20 cellular contexts compared by ENCODE assay signal in the genomic region with DNA sequence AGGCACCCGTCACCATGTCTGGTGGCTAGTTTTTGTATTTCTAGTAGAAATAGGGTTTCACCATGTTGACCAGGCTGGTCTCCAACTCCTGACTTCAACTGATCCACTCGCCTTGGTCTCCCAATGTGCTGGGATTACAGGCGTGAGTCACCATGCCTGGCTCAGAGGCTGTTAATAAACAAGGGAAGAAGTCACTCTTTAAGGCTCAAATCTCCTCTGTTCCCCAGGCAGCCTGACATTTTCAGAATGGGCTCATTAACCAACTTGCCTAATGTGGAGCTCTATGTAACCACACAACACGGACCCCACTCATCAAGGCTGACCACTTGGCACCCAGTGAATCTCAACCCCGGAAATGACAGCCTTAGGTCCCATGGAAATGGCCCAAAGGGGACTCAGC. TPM values are rescaled to one million over a fixed set of nuclear protein-coding genes. Genes with fewer than 3 reads are reported as not detected.
DNase-seq lines count a peak whose midpoint lies in the region; ATAC-seq, FAIRE-seq and TF ChIP-seq lines count a peak whose summit lies in the region.
"Had no signal": no experiment of that assay in that cellular context is flagged by ENCODE, and none has a peak within 500 bp of the region (broad histone marks: within the 10 kb centered on the region; RNA-seq: fewer than 3 reads in every experiment).

No MANE protein-coding gene starts in this region.

- H4K20me1 ChIP-seq in Karpas-422 (ENCODE audit: insufficient read depth, low read depth, low read length): no peaks in the 10 kb centered on the region

- peak; percentile 46 for FAIRE-seq in urothelium cell line (lab: Jason Lieb, UNC)
- FAIRE-seq: endometrium had no signal

- H3K27ac Mint-ChIP-seq in HFFc6: peak overlapping the region; percentile 89
- H3K27ac Mint-ChIP-seq in activated T-cell treated with anti-CD3 and anti-CD28 coated beads, Interleukin-2, amount 50 U/mL, for 72 hours: no peak overlapping the region

- TF ChIP-seq CTCF in HFFc6 (IDR thresholded peaks at IDR 0.05): no peak

- no peak overlapping the region for H3K27ac ChIP-seq in Karpas-422 (ENCODE audit: low read length)
- H3K27ac ChIP-seq: prostate gland, tibial artery, WERI-Rb-1 had no signal

- ATAC-seq in activated T-cell treated with anti-CD3 and anti-CD28 coated beads, Interleukin-2, amount 50 U/mL, for 72 hours (replicated peaks in 1 of 2): no peak
- ATAC-seq: naive thymus-derived CD8-positive, alpha-beta T cell; SK-N-SH treated with all-trans-retinoic acid at 6 μM for 48 hours had no signal

- no peaks in the 10 kb centered on the region for H3K79me2 ChIP-seq in Karpas-422 (ENCODE audit: low read length)

- H3K4me3 Mint-ChIP-seq in HFFc6: no peak overlapping the region; the same call in 1 of the 2 replicates
- no peak overlapping the region for H3K4me3 Mint-ChIP-seq in activated T-cell treated with anti-CD3 and anti-CD28 coated beads, Interleukin-2, amount 50 U/mL, for 72 hours
- H3K4me3 Mint-ChIP-seq: CD8-positive, alpha-beta memory T cell; naive thymus-derived CD8-positive, alpha-beta T cell had no signal

- peaks cover 31% of the 10 kb centered on the region for H3K27me3 Mint-ChIP-seq in HFFc6 (ENCODE audit: insufficient read depth)
- H3K27me3 Mint-ChIP-seq in activated T-cell treated with anti-CD3 and anti-CD28 coated beads, Interleukin-2, amount 50 U/mL, for 72 hours (ENCODE audit: low read depth): no peaks in the 10 kb centered on the region
- H3K27me3 Mint-ChIP-seq: naive thymus-derived CD8-positive, alpha-beta T cell had no signal

- H3K9me3 ChIP-seq in Karpas-422 (ENCODE audit: low read length): no peaks in the 10 kb centered on the region
- H3K9me3 ChIP-seq: prostate gland, tibial artery had no signal

- H2AFZ ChIP-seq in Karpas-422 (ENCODE audit: low read length): no peak overlapping the region

- H3K36me3 Mint-ChIP-seq in HFFc6 (ENCODE audit: low read depth): no peaks in the 10 kb centered on the region
- no peaks in the 10 kb centered on the region for H3K36me3 Mint-ChIP-seq in activated T-cell treated with anti-CD3 and anti-CD28 coated beads, Interleukin-2, amount 50 U/mL, for 72 hours (ENCODE audit: insufficient read depth in 2 of 2)

- no peaks in the 10 kb centered on the region for H3K9me2 ChIP-seq in Karpas-422 (replicated peaks; ENCODE audit: insufficient read depth, low read length)

- H3K9me3 Mint-ChIP-seq in HFFc6: no peaks in the 10 kb centered on the region
- no peaks in the 10 kb centered on the region for H3K9me3 Mint-ChIP-seq in activated T-cell treated with anti-CD3 and anti-CD28 coated beads, Interleukin-2, amount 50 U/mL, for 72 hours
- H3K9me3 Mint-ChIP-seq: CD8-positive, alpha-beta memory T cell; naive thymus-derived CD8-positive, alpha-beta T cell had no signal

- no peaks in the 10 kb centered on the region for H3K4me1 ChIP-seq in Karpas-422 (ENCODE audit: low read length)
- H3K4me1 ChIP-seq: prostate gland, tibial artery had no signal

- no peaks in the 10 kb centered on the region for H3K36me3 ChIP-seq in Karpas-422 (ENCODE audit: insufficient read depth, low read length)
- H3K36me3 ChIP-seq: WERI-Rb-1 had no signal

- H3K9ac ChIP-seq in Karpas-422 (ENCODE audit: low read length): no peak overlapping the region

- H3K4me2 ChIP-seq in Karpas-422 (ENCODE audit: low read depth, low read length, poor library complexity, severe bottlenecking): no peak overlapping the region

- H3K4me3 ChIP-seq in Karpas-422 (ENCODE audit: low read length): no peak overlapping the region
- H3K4me3 ChIP-seq: prostate gland, tibial artery had no signal

- DNase-seq in HFFc6: peak; percentile 67
- DNase-seq in dedifferentiated amniotic fluid mesenchymal stem cell (ENCODE audit: extremely low spot score): peak; percentile 40
- peak; percentile 43 for DNase-seq in kidney tubule cell (ENCODE audit: low spot score)
- DNase-seq in urothelium cell line (ENCODE audit: low spot score): no peak
- DNase-seq in Karpas-422: no peak
- no peak for DNase-seq in activated T-cell treated with anti-CD3 and anti-CD28 coated beads, Interleukin-2, amount 50 U/mL, for 72 hours
- DNase-seq in hippocampal formation (lab: John Stamatoyannopoulos, UW): no peak
- DNase-seq: activated naive CD4-positive, alpha-beta T cell; CD8-positive, alpha-beta memory T cell; central memory CD4-positive, alpha-beta T cell; GDM1; naive thymus-derived CD8-positive, alpha-beta T cell; NCI-H1092; NCI-H2171; stimulated activated CD4-positive, alpha-beta T cell treated with anti-CD3 and anti-CD28 coated beads, Interleukin-2, amount 100 ng/mL, for 24 hours; WERI-Rb-1 had no signal

- H3K27me3 ChIP-seq in Karpas-422 (ENCODE audit: low read length): no peaks in the 10 kb centered on the region
- H3K27me3 ChIP-seq: tibial artery had no signal

- peaks cover 21% of the 10 kb centered on the region for H3K4me1 Mint-ChIP-seq in HFFc6 (ENCODE audit: low read depth)
- H3K4me1 Mint-ChIP-seq in activated T-cell treated with anti-CD3 and anti-CD28 coated beads, Interleukin-2, amount 50 U/mL, for 72 hours (ENCODE audit: low read depth): peaks cover 19% of the 10 kb centered on the region

RNA-seq across cellular contexts. Expression of a gene that starts 24.1 kb away (rescaled TPM):
- 1 to 10 TPM; 1.0 to 2.3 (median 2.2) TPM for total RNA-seq in HFFc6 (2021; fragmentation: NEBNext Ultra II Directional; extraction: Animal tissue kit (Norgen Biotek cat#: 25700))
- 0.60 and 1.7 TPM in 2 replicates for total RNA-seq in Karpas-422 (2014; rRNA removed; shearing (Covaris generic); ENCODE audit: low replicate concordance)
- 10 to 100 TPM; 55.6 to 55.7 TPM for total RNA-seq in activated T-cell treated with anti-CD3 and anti-CD28 coated beads, Interleukin-2, amount 50 U/mL, for 72 hours

Comparison
In these comparisons a context has a peak if more than half of its experiments do, and no peak if none do; other contexts are left out.
1. DNase-seq: peak in HFFc6 (single experiment), dedifferentiated amniotic fluid mesenchymal stem cell (single experiment) and kidney tubule cell (single experiment); none in urothelium cell line (single experiment), Karpas-422 (single experiment), activated T-cell treated with anti-CD3 and anti-CD28 coated beads, Interleukin-2, amount 50 U/mL, for 72 hours (0 of 2) and hippocampal formation (0 of 2).
2. RNA of a gene that starts 24.1 kb away (total RNA-seq): 55.6 to 55.7 TPM in activated T-cell treated with anti-CD3 and anti-CD28 coated beads, Interleukin-2, amount 50 U/mL, for 72 hours; 1.0 to 2.3 TPM in HFFc6 and 0.60 to 1.7 TPM in Karpas-422; every median in the first group is over 10 times any median in the second.